8 cellular contexts compared by ENCODE assay signal in genomic region chr19:13060233-13060963, GRCh38. TPM values are rescaled to one million over a fixed set of nuclear protein-coding genes. Genes with fewer than 3 reads are reported as not detected.
DNase-seq lines count a peak whose midpoint lies in the region; ATAC-seq and TF ChIP-seq lines count a peak whose summit lies in the region.

No MANE protein-coding gene starts in this region.

- H3K27ac ChIP-seq in dorsolateral prefrontal cortex = peak overlapping the region; percentile 67 to 100 (median 98)

- H3K4me3 Mint-ChIP-seq in naive B cell = peak overlapping the region in 7 of 8 donors; percentile 30 to 90 (median 84)

- ATAC-seq in naive B cell (ENCODE audit: low read depth in 2 of 2) (no peak), HG03460 (IDR thresholded peaks at IDR 0.05; ENCODE audit: unreplicated experiment) (no peak), HG02571 (IDR thresholded peaks at IDR 0.05; ENCODE audit: unreplicated experiment) (no peak)

- H3K4me3 ChIP-seq in Jurkat, Clone E6-1 (ENCODE audit: low read length) = peak overlapping the region; percentile 61
- peak overlapping the region in 57 of 59 donors; percentile 24 to 69 (median 55) for H3K4me3 ChIP-seq in dorsolateral prefrontal cortex

- intact Hi-C loops in dorsolateral prefrontal cortex (cut with DNase I) = loop anchor here (1.0 to 2.0 kb wide), 3 partner anchors 28 to 78 kb away; no protein-coding TSS in a partner anchor

- H3K27me3 Mint-ChIP-seq in naive B cell = peaks cover 16 to 19% (median 18%) of the 10 kb centered on the region in 3 donors

- H3K36me3 Mint-ChIP-seq in naive B cell = no peaks in the 10 kb centered on the region

- H3K4me1 Mint-ChIP-seq in naive B cell = peaks cover 0 to 16% (median 9%) of the 10 kb centered on the region in 3 donors

- peak in 11 of 56 donors; percentile 12 to 38 (median 24) for TF ChIP-seq CTCF in dorsolateral prefrontal cortex (IDR thresholded peaks at IDR 0.05 in 54 of 56, conservative IDR thresholded peaks at IDR 0.05 in 2 of 56; ENCODE audit: low read depth in 1 of 56, partially characterized antibody in 56 of 56)

- H3K27ac Mint-ChIP-seq in naive B cell = no peak overlapping the region

- H3K27me3 ChIP-seq in dorsolateral prefrontal cortex = no peaks in the 10 kb centered on the region

- DNase-seq in AG08395 (ENCODE audit: low spot score) (peak; percentile 40), dorsolateral prefrontal cortex (peak in 4 of 10 donors; percentile 55 to 73 (median 68)), naive B cell (no peak), DMS53 (lab: John Stamatoyannopoulos, UW) (no peak), NCI-H1092 (lab: John Stamatoyannopoulos, UW) (no peak)
- no peak for DNase-seq in Jurkat, Clone E6-1 (ENCODE audit: low read depth, low spot score)

- H3K9me3 Mint-ChIP-seq in naive B cell = no peaks in the 10 kb centered on the region

RNA-seq across cellular contexts. Expression of gene LYL1, which starts 42.3 kb away (rescaled TPM):
- polyA plus RNA-seq in Jurkat, Clone E6-1 (2012; ENCODE audit: insufficient read depth, insufficient read length) = 0.59 TPM
- 10 to 100 TPM in 2 of 120 experiments, 1 to 10 TPM in 118; 1.0 to 11.8 (median 4.5) TPM for total RNA-seq in dorsolateral prefrontal cortex
- polyA plus RNA-seq in naive B cell (ENCODE audit: low read depth in 6 of 6) = 10 to 100 TPM; 39.9 to 88.3 (median 50.8) TPM

RNA-seq across cellular contexts. Expression of gene TRMT1, which starts 56.1 kb away (rescaled TPM):
- 52.9 TPM for polyA plus RNA-seq in Jurkat, Clone E6-1 (2012; ENCODE audit: insufficient read depth, insufficient read length)
- total RNA-seq in dorsolateral prefrontal cortex = 10 to 100 TPM; 30.6 to 70.9 (median 40.8) TPM
- polyA plus RNA-seq in naive B cell (ENCODE audit: low read depth in 6 of 6) = 10 to 100 TPM; 20.2 to 36.3 (median 24.1) TPM

RNA-seq across cellular contexts. Expression of gene NACC1, which starts 57.7 kb away (rescaled TPM):
- 24.0 TPM for polyA plus RNA-seq in Jurkat, Clone E6-1 (2012; ENCODE audit: insufficient read depth, insufficient read length)
- total RNA-seq in dorsolateral prefrontal cortex = 100 to 1,000 TPM in 5 of 120 experiments, 10 to 100 TPM in 115; 54.8 to 122 (median 79.3) TPM
- 1 to 10 TPM in 2 of 6 donors, under 1 TPM in 4; 0.47 to 1.4 (median 0.67) TPM for polyA plus RNA-seq in naive B cell (ENCODE audit: low read depth in 6 of 6)
